Comparison of ENCODE assay signal across 1 cellular context in genomic region chr12:28988384-28988704, GRCh38.
TF ChIP-seq lines count a peak whose summit lies in the region.

No MANE protein-coding gene starts in this region.

TF ChIP-seq in A549, 52 proteins besides CTCF, POLR2A, EP300 and RAD21 (continued from another document):
- TF ChIP-seq FOXS1 (CRISPR knock-in tag; IDR thresholded peaks at IDR 0.05), result no peak
- no peak for TF ChIP-seq CBX8 (IDR thresholded peaks at IDR 0.05)
- TF ChIP-seq, protein P1, sequence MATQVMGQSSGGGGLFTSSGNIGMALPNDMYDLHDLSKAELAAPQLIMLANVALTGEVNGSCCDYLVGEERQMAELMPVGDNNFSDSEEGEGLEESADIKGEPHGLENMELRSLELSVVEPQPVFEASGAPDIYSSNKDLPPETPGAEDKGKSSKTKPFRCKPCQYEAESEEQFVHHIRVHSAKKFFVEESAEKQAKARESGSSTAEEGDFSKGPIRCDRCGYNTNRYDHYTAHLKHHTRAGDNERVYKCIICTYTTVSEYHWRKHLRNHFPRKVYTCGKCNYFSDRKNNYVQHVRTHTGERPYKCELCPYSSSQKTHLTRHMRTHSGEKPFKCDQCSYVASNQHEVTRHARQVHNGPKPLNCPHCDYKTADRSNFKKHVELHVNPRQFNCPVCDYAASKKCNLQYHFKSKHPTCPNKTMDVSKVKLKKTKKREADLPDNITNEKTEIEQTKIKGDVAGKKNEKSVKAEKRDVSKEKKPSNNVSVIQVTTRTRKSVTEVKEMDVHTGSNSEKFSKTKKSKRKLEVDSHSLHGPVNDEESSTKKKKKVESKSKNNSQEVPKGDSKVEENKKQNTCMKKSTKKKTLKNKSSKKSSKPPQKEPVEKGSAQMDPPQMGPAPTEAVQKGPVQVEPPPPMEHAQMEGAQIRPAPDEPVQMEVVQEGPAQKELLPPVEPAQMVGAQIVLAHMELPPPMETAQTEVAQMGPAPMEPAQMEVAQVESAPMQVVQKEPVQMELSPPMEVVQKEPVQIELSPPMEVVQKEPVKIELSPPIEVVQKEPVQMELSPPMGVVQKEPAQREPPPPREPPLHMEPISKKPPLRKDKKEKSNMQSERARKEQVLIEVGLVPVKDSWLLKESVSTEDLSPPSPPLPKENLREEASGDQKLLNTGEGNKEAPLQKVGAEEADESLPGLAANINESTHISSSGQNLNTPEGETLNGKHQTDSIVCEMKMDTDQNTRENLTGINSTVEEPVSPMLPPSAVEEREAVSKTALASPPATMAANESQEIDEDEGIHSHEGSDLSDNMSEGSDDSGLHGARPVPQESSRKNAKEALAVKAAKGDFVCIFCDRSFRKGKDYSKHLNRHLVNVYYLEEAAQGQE (IDR thresholded peaks at IDR 0.05), result no peak
- no peak for TF ChIP-seq NR3C1 (IDR thresholded peaks at IDR 0.05)
- TF ChIP-seq MAZ (IDR thresholded peaks at IDR 0.05; ENCODE audit: borderline replicate concordance, low read depth, low read length), result no peak
